Comparison of ENCODE assay signal across 1 cellular context in the genomic region with DNA sequence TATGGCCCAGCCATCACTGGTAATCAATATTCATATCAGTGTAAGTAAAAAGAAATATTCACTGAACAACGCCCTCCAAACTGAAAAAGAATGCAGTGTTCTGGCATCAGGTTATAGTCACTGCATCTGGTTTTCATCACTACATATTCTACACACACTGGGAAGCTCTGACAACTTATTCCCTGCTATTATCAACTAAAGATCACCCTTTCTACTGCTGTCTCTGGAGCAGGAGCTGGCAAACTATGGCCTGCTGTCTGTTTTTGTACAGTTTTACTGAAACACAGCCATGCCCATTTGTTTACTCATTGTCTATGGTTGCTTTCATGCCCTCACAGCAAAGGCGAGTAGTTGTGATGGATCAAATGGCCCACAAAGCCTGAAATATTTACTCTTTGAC.
TF ChIP-seq lines count a peak whose summit lies in the region.

No MANE protein-coding gene starts in this region.

TF ChIP-seq in GM23338, 12 proteins besides CTCF, POLR2A, EP300 and RAD21 (continued from another document):
- TF ChIP-seq, protein P1, sequence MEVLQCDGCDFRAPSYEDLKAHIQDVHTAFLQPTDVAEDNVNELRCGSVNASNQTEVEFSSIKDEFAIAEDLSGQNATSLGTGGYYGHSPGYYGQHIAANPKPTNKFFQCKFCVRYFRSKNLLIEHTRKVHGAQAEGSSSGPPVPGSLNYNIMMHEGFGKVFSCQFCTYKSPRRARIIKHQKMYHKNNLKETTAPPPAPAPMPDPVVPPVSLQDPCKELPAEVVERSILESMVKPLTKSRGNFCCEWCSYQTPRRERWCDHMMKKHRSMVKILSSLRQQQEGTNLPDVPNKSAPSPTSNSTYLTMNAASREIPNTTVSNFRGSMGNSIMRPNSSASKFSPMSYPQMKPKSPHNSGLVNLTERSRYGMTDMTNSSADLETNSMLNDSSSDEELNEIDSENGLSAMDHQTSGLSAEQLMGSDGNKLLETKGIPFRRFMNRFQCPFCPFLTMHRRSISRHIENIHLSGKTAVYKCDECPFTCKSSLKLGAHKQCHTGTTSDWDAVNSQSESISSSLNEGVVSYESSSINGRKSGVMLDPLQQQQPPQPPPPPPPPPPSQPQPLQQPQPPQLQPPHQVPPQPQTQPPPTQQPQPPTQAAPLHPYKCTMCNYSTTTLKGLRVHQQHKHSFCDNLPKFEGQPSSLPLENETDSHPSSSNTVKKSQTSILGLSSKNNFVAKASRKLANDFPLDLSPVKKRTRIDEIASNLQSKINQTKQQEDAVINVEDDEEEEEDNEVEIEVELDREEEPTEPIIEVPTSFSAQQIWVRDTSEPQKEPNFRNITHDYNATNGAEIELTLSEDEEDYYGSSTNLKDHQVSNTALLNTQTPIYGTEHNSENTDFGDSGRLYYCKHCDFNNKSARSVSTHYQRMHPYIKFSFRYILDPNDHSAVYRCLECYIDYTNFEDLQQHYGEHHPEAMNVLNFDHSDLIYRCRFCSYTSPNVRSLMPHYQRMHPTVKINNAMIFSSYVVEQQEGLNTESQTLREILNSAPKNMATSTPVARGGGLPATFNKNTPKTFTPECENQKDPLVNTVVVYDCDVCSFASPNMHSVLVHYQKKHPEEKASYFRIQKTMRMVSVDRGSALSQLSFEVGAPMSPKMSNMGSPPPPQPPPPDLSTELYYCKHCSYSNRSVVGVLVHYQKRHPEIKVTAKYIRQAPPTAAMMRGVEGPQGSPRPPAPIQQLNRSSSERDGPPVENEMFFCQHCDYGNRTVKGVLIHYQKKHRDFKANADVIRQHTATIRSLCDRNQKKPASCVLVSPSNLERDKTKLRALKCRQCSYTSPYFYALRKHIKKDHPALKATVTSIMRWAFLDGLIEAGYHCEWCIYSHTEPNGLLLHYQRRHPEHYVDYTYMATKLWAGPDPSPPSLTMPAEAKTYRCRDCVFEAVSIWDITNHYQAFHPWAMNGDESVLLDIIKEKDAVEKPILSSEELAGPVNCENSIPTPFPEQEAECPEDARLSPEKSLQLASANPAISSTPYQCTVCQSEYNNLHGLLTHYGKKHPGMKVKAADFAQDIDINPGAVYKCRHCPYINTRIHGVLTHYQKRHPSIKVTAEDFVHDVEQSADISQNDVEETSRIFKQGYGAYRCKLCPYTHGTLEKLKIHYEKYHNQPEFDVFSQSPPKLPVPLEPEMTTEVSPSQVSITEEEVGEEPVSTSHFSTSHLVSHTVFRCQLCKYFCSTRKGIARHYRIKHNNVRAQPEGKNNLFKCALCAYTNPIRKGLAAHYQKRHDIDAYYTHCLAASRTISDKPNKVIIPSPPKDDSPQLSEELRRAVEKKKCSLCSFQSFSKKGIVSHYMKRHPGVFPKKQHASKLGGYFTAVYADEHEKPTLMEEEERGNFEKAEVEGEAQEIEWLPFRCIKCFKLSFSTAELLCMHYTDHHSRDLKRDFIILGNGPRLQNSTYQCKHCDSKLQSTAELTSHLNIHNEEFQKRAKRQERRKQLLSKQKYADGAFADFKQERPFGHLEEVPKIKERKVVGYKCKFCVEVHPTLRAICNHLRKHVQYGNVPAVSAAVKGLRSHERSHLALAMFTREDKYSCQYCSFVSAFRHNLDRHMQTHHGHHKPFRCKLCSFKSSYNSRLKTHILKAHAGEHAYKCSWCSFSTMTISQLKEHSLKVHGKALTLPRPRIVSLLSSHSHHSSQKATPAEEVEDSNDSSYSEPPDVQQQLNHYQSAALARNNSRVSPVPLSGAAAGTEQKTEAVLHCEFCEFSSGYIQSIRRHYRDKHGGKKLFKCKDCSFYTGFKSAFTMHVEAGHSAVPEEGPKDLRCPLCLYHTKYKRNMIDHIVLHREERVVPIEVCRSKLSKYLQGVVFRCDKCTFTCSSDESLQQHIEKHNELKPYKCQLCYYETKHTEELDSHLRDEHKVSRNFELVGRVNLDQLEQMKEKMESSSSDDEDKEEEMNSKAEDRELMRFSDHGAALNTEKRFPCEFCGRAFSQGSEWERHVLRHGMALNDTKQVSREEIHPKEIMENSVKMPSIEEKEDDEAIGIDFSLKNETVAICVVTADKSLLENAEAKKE (CRISPR knock-in tag; IDR thresholded peaks at IDR 0.05): no peak
